ENCODE assay signal across 18 cellular contexts in the genomic region with DNA sequence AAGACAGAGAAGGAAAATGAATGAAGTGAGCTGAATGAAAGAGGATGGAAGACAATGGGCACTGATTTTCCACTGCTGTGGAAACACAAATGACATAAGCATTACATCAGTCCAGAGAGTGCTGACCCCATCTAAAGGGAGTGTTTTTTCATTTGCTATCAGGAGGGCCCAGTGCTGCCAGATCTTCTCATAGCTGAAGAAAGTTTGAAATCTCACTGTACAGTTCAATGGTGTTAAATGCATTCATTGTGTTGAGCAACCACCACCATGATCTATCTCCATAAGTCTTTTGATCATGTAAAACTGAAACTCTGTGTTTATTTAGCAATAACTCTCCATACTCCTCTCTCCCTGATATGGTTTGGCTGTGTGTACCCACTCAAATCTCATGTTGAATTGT. TPM values are rescaled to one million over a fixed set of nuclear protein-coding genes. Genes with fewer than 3 reads are reported as not detected.
DNase-seq lines count a peak whose midpoint lies in the region; ATAC-seq, FAIRE-seq and TF ChIP-seq lines count a peak whose summit lies in the region.
"Had no signal": no experiment of that assay in that cellular context is flagged by ENCODE, and none has a peak within 500 bp of the region (broad histone marks: within the 10 kb centered on the region; RNA-seq: fewer than 3 reads in every experiment).

No MANE protein-coding gene starts in this region.

- H2AFZ ChIP-seq in astrocyte (ENCODE audit: low read depth, low read length) = no peak overlapping the region
- H2AFZ ChIP-seq: GM23248 had no signal

- H3K9me3 ChIP-seq in astrocyte (ENCODE audit: insufficient read depth, low read depth, low read length) = no peaks in the 10 kb centered on the region
- H3K9me3 ChIP-seq: A549, BE2C had no signal

- no peaks in the 10 kb centered on the region for H3K79me2 ChIP-seq in astrocyte (ENCODE audit: insufficient read depth, low read length)

- H3K27me3 Mint-ChIP-seq in astrocyte (ENCODE audit: low read depth, unreplicated experiment) (no peaks in the 10 kb centered on the region), endothelial cell (ENCODE audit: unreplicated experiment) (peaks cover 9% of the 10 kb centered on the region)

- H4K20me1 ChIP-seq in astrocyte (ENCODE audit: insufficient read depth, low read length) = no peaks in the 10 kb centered on the region

- H3K9ac ChIP-seq in astrocyte (ENCODE audit: low read length) = no peak overlapping the region
- H3K9ac ChIP-seq: GM23248 had no signal

- peaks cover 6% of the 10 kb centered on the region for H3K4me1 Mint-ChIP-seq in astrocyte (ENCODE audit: low read depth, unreplicated experiment)
- peaks cover 52% of the 10 kb centered on the region for H3K4me1 Mint-ChIP-seq in endothelial cell (ENCODE audit: unreplicated experiment)

- H3K27ac Mint-ChIP-seq in astrocyte (ENCODE audit: unreplicated experiment) (no peak overlapping the region), endothelial cell (ENCODE audit: unreplicated experiment) (peak overlapping the region; percentile 84)
- H3K27ac Mint-ChIP-seq: CD8-positive, alpha-beta T cell had no signal

- no peak overlapping the region for H3K4me3 Mint-ChIP-seq in astrocyte (ENCODE audit: unreplicated experiment)
- H3K4me3 Mint-ChIP-seq in endothelial cell (ENCODE audit: unreplicated experiment) = no peak overlapping the region
- H3K4me3 Mint-ChIP-seq: CD8-positive, alpha-beta T cell had no signal

- no peaks in the 10 kb centered on the region for H3K36me3 ChIP-seq in astrocyte (ENCODE audit: insufficient read depth, low read length)
- H3K36me3 ChIP-seq: BE2C had no signal

- H3K4me3 ChIP-seq in astrocyte (ENCODE audit: insufficient read depth, low read depth, low read length) = no peak overlapping the region
- H3K4me3 ChIP-seq: A549, GM23248 had no signal

- no peak for TF ChIP-seq CTCF in D721Med (IDR thresholded peaks at IDR 0.05; ENCODE audit: insufficient read depth, missing control alignments)
- TF ChIP-seq CTCF in astrocyte (IDR thresholded peaks at IDR 0.05; ENCODE audit: insufficient read depth, low read depth, low read length) = no peak
- TF ChIP-seq CTCF in endothelial cell (IDR thresholded peaks at IDR 0.05; ENCODE audit: unreplicated experiment) = no peak

- H3K9me3 Mint-ChIP-seq in astrocyte (ENCODE audit: unreplicated experiment) = no peaks in the 10 kb centered on the region
- no peaks in the 10 kb centered on the region for H3K9me3 Mint-ChIP-seq in endothelial cell (ENCODE audit: unreplicated experiment)
- H3K9me3 Mint-ChIP-seq: CD8-positive, alpha-beta T cell had no signal

- peaks cover 20% of the 10 kb centered on the region for H3K4me1 ChIP-seq in astrocyte (ENCODE audit: insufficient read depth, low read length)

- DNase-seq in D721Med (ENCODE audit: insufficient read length, low spot score) (no peak), HTR-8/SVneo (ENCODE audit: insufficient read length, low spot score) (no peak), astrocyte (ENCODE audit: low read depth) (no peak), endothelial cell (ENCODE audit: low spot score) (no peak), NCI-H2081 (lab: John Stamatoyannopoulos, UW) (no peak), NCI-H2227 treated with DMSO at 0.1 percent for 48 hours (lab: John Stamatoyannopoulos, UW) (no peak), MV-4-11 (lab: John Stamatoyannopoulos, UW) (no peak)
- DNase-seq: BE2C; CD8-positive, alpha-beta T cell; COR-L47; DND-41; GDM1; GM23248; H7; IMR-90 had no signal

- H3K36me3 Mint-ChIP-seq in astrocyte (ENCODE audit: low read depth, unreplicated experiment) = peaks cover 2% of the 10 kb centered on the region
- H3K36me3 Mint-ChIP-seq in endothelial cell (ENCODE audit: low read depth, unreplicated experiment) = no peaks in the 10 kb centered on the region
- H3K36me3 Mint-ChIP-seq: CD8-positive, alpha-beta T cell had no signal

- no peaks in the 10 kb centered on the region for H3K27me3 ChIP-seq in astrocyte (ENCODE audit: insufficient read depth, low read length)
- H3K27me3 ChIP-seq: BE2C had no signal

- FAIRE-seq in D721Med (lab: Jason Lieb, UNC) (peak; percentile 35), HTR-8/SVneo (lab: Jason Lieb, UNC) (peak; percentile 26), astrocyte (lab: Jason Lieb, UNC) (peak; percentile 43)
- FAIRE-seq: A549 had no signal

- H3K27ac ChIP-seq in astrocyte (ENCODE audit: low read depth, low read length) = no peak overlapping the region
- H3K27ac ChIP-seq: A549, C4-2B, GM23248 had no signal

- no peak overlapping the region for H3K4me2 ChIP-seq in astrocyte (ENCODE audit: low read length)
- H3K4me2 ChIP-seq: A549 had no signal

- no peak for ATAC-seq in GM18870 (IDR thresholded peaks at IDR 0.05; ENCODE audit: unreplicated experiment)
- ATAC-seq: A549; CD8-positive, alpha-beta T cell had no signal

RNA-seq across cellular contexts. Expression of a gene that starts 41.6 kb away (rescaled TPM):
- total RNA-seq in astrocyte (68.5 and 84.9 TPM in 2 replicates), endothelial cell (ENCODE audit: unreplicated experiment) (39.5 TPM)
